In the genomic region with DNA sequence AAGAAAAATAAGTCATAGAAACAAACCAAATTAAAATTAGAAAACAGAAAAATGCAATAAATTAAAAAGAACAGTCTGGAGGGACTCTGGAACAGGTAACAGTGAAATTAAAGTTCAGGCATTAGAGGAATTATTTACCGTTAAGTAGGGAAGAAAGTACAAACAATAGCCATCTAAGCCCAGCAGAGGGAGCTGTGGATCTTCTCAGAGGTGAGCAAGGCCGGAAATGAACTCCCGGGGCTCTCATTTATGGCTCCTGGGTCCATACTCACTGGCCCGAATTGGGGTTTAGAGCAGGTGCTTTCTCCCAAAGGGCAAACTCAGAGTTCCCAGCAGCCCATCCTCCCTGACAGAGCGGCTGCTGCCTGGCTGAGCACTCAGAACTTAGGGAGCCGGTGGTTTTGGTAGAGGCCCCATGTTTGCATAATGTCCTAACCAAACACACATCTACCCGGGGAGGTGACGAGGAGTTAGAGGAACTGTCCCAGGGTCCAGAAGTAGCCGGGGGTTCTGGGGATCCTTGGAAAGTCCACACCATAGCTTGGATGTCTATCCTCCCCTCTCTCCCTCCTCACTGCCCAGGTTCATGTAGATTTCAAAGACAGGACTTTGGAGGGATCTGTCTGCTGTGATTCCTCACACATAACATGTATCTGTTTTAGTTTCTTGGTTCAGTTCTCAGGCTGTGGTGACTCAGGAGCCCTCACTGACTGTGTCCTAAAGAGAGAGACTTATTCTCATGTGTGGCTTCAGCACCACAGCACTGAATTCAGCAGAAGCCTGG, we compare ENCODE assay signal across 8 cellular contexts.
DNase-seq lines count a peak whose midpoint lies in the region; ATAC-seq lines count a peak whose summit lies in the region.

No MANE protein-coding gene starts in this region.

- peak; percentile 67 for ATAC-seq in HG03045 (IDR thresholded peaks at IDR 0.05; ENCODE audit: unreplicated experiment)
- ATAC-seq in stimulated activated naive CD8-positive, alpha-beta T cell treated with anti-CD3 and anti-CD28 coated beads, Interleukin-15, Interleukin-2, amounts not matched to agents 100 U/mL and 50 U/mL, for 24 hours, result peak; percentile 82

- peak; percentile 37 for DNase-seq in NCI-H2196 (lab: John Stamatoyannopoulos, UW; ENCODE audit: unreplicated experiment)
- DNase-seq in NCI-H2196 treated with DMSO at 0.1 percent for 48 hours (lab: John Stamatoyannopoulos, UW; ENCODE audit: unreplicated experiment), result no peak
- peak; percentile 79 for DNase-seq in NCI-H510A treated with DMSO at 0.1 percent for 48 hours (lab: John Stamatoyannopoulos, UW)
- DNase-seq in activated CD4-positive, alpha-beta T cell treated with anti-CD3 and anti-CD28 coated beads for 48 hours, result peak; percentile 79
- DNase-seq in effector CD4-positive, alpha-beta T cell, result peak; percentile 47
- DNase-seq in mucosa of gallbladder (ENCODE audit: low spot score), result peak; percentile 66
- DNase-seq in stimulated activated naive CD8-positive, alpha-beta T cell treated with anti-CD3 and anti-CD28 coated beads, Interleukin-15, Interleukin-2, amounts not matched to agents 100 U/mL and 50 U/mL, for 24 hours, result peak; percentile 70
